In genomic region chr2:105886680-105887079, GRCh38 we compare ENCODE assay signal across 15 cellular contexts.
DNase-seq lines count a peak whose midpoint lies in the region; ATAC-seq and TF ChIP-seq lines count a peak whose summit lies in the region.
"Had no signal": no experiment of that assay in that cellular context is flagged by ENCODE, and none has a peak within 500 bp of the region (broad histone marks: within the 10 kb centered on the region; RNA-seq: fewer than 3 reads in every experiment).

No MANE protein-coding gene starts in this region.

- intact Hi-C loops in activated CD4-positive, alpha-beta T cell treated with anti-CD3 and anti-CD28 coated beads for 36 hours (cut with DNase I, micrococcal nuclease) = loop anchor here (5.0 to 10.0 kb wide), 2 partner anchors 309 to 312 kb away; no protein-coding TSS in a partner anchor
- intact Hi-C loops in left ventricle myocardium inferior (cut with micrococcal nuclease) = loop anchor here (10.0 kb wide), 1 partner anchor 92 kb away; no protein-coding TSS in a partner anchor

- POLR2A ChIA-PET in activated CD4-positive, alpha-beta T cell treated with anti-CD3 and anti-CD28 coated beads for 36 hours (lab: Charles Lee) = interaction anchor here (0.5 kb wide), 1 partner anchor 64 kb away, joined by 4 read pairs; no protein-coding TSS in a partner anchor

- H3K27ac Mint-ChIP-seq in activated CD4-positive, alpha-beta T cell treated with anti-CD3 and anti-CD28 coated beads for 36 hours = peak overlapping the region; percentile 78

- H3K4me3 Mint-ChIP-seq in activated CD4-positive, alpha-beta T cell treated with anti-CD3 and anti-CD28 coated beads for 36 hours = no peak overlapping the region

- peaks cover 9% of the 10 kb centered on the region for H3K36me3 ChIP-seq in left ventricle myocardium inferior
- peaks cover 13% of the 10 kb centered on the region for H3K36me3 ChIP-seq in SJCRH30

- H3K27ac ChIP-seq in left ventricle myocardium inferior (replicated peaks) (peak overlapping the region; percentile 69), SJCRH30 (no peak overlapping the region)

- H3K4me1 Mint-ChIP-seq in activated CD4-positive, alpha-beta T cell treated with anti-CD3 and anti-CD28 coated beads for 36 hours = peaks cover 86% of the 10 kb centered on the region

- peaks cover 11% of the 10 kb centered on the region for H3K9me3 Mint-ChIP-seq in activated CD4-positive, alpha-beta T cell treated with anti-CD3 and anti-CD28 coated beads for 36 hours (ENCODE audit: low read depth)

- no peak overlapping the region for H3K4me3 ChIP-seq in LNCaP clone FGC (ENCODE audit: low read depth, low read length)
- no peak overlapping the region for H3K4me3 ChIP-seq in left ventricle myocardium inferior
- no peak overlapping the region for H3K4me3 ChIP-seq in SJCRH30

- TF ChIP-seq CTCF in LNCaP clone FGC (IDR thresholded peaks at IDR 0.05; ENCODE audit: control insufficient read depth, extremely low read depth, insufficient read depth) (no peak), left ventricle myocardium inferior (IDR thresholded peaks at IDR 0.05; ENCODE audit: borderline replicate concordance) (no peak)

- H3K27me3 ChIP-seq in left ventricle myocardium inferior (ENCODE audit: low read depth) (no peaks in the 10 kb centered on the region), SJCRH30 (no peaks in the 10 kb centered on the region)

- no peak for ATAC-seq in activated CD4-positive, alpha-beta T cell treated with anti-CD3 and anti-CD28 coated beads for 36 hours

- in situ Hi-C loops in KBM-7 (cut with MboI; ENCODE audit: low pct_unique_long_range_greater_than_20kb, low sequenced_read_pairs) = no loop called here

- no peaks in the 10 kb centered on the region for H3K27me3 Mint-ChIP-seq in activated CD4-positive, alpha-beta T cell treated with anti-CD3 and anti-CD28 coated beads for 36 hours

- peaks cover 81% of the 10 kb centered on the region for H3K4me1 ChIP-seq in left ventricle myocardium inferior
- peaks cover 5% of the 10 kb centered on the region; the same call in 1 of the 2 replicates for H3K4me1 ChIP-seq in SJCRH30

- DNase-seq in activated CD4-positive, alpha-beta T cell treated with anti-CD3 and anti-CD28 coated beads for 36 hours = no peak
- no peak for DNase-seq in activated CD4-positive, alpha-beta T cell treated with anti-CD3 and anti-CD28 coated beads, Interleukin-2, amount 50 U/mL, for 48 hours
- peak; percentile 53 for DNase-seq in LNCaP clone FGC (ENCODE audit: low read depth)
- DNase-seq in left ventricle myocardium inferior = no peak
- DNase-seq in renal cortical epithelial cell (ENCODE audit: low read depth) = peak; percentile 50
- no peak for DNase-seq in SJCRH30
- no peak for DNase-seq in KBM-7
- DNase-seq in DMS79 (lab: John Stamatoyannopoulos, UW) = no peak
- DNase-seq: activated CD4-positive, CD25-positive, alpha-beta regulatory T cell treated with anti-CD3 and anti-CD28 coated beads, Interleukin-2, amount 50 U/mL, for 72 hours; activated effector memory CD4-positive, alpha-beta T cell treated with anti-CD3 and anti-CD28 coated beads, Interleukin-2, amount 50 U/mL, for 16 hours; cerebellar nuclear complex; GOT3; islet precursor cell; KG1; NCI-H1417 had no signal

- peaks cover 67% of the 10 kb centered on the region for H3K36me3 Mint-ChIP-seq in activated CD4-positive, alpha-beta T cell treated with anti-CD3 and anti-CD28 coated beads for 36 hours (ENCODE audit: low read depth)

- CTCF ChIA-PET in activated CD4-positive, alpha-beta T cell treated with anti-CD3 and anti-CD28 coated beads for 36 hours (lab: Charles Lee) = interaction anchor here (0.8 to 1.4 kb wide), 2 partner anchors 24 to 310 kb away, joined by 3 to 6 read pairs; no protein-coding TSS in a partner anchor

- peaks cover 9% of the 10 kb centered on the region for H3K9me3 ChIP-seq in left ventricle myocardium inferior (replicated peaks)
- no peaks in the 10 kb centered on the region; the same call in 1 of the 2 replicates for H3K9me3 ChIP-seq in SJCRH30 (replicated peaks)

Comparison
In these comparisons a context has a peak if more than half of its experiments do, and no peak if none do; other contexts are left out.
1. DNase-seq: peak in LNCaP clone FGC (single experiment) and renal cortical epithelial cell (single experiment); none in activated CD4-positive, alpha-beta T cell treated with anti-CD3 and anti-CD28 coated beads for 36 hours (single experiment), activated CD4-positive, alpha-beta T cell treated with anti-CD3 and anti-CD28 coated beads, Interleukin-2, amount 50 U/mL, for 48 hours (0 of 2), left ventricle myocardium inferior (single experiment), SJCRH30 (0 of 2), KBM-7 (single experiment) and DMS79 (single experiment).